ENCODE assay signal across 9 cellular contexts in the genomic region with DNA sequence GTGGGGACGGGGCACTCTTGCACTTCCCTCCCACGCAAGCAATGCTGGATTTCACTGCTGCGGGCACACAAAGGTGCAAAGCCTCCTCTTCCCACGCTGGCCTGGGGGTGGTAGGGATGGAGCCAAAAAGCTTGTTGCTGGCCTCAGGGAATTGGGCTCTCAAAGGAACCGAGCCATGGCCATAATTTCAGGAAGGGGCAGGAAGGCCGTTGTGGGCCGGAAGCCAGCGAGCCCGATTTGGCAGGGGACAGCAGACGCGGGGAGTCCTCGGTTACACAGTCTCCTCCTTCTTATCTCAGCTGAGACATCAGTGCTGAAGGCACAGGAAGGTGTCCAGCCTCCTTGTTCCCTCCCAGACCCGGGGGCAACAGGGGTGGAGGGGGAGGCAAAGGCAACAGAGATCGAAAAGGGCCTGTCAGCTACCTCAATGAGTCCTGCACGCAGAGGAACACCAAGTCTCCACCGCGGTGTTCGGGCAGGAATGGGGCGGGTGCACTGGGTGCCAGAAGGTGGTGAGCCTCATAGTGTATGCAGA. TPM values are rescaled to one million over a fixed set of nuclear protein-coding genes. Genes with fewer than 3 reads are reported as not detected.
DNase-seq lines count a peak whose midpoint lies in the region; ATAC-seq and TF ChIP-seq lines count a peak whose summit lies in the region.
"Had no signal": no experiment of that assay in that cellular context is flagged by ENCODE, and none has a peak within 500 bp of the region (broad histone marks: within the 10 kb centered on the region; RNA-seq: fewer than 3 reads in every experiment).

No MANE protein-coding gene starts in this region.

- intact Hi-C loops in heart left ventricle (cut with DNase I), result loop anchor here (1.0 to 10.0 kb wide), 19 partner anchors 27 to 433 kb away; a partner anchor contains a TSS

- H3K9me3 ChIP-seq in ES-I3 (ENCODE audit: control insufficient read depth, insufficient read depth, low read length), result no peaks in the 10 kb centered on the region
- H3K9me3 ChIP-seq in heart left ventricle, result peaks cover 0 to 8% (median 0%) of the 10 kb centered on the region in 12 donors
- H3K9me3 ChIP-seq: SJSA1 had no signal

- peak overlapping the region in 11 of 12 donors; percentile 19 to 63 (median 49) for H3K4me3 ChIP-seq in heart left ventricle
- H3K4me3 ChIP-seq: SJSA1 had no signal

- H3K36me3 ChIP-seq in ES-I3 (ENCODE audit: insufficient read depth, low read length) (no peaks in the 10 kb centered on the region), heart left ventricle (no peaks in the 10 kb centered on the region)
- H3K36me3 ChIP-seq: SJSA1 had no signal

- no peak for TF ChIP-seq CTCF in heart left ventricle (IDR thresholded peaks at IDR 0.05)

- no peaks in the 10 kb centered on the region for H3K27me3 ChIP-seq in heart left ventricle
- H3K27me3 ChIP-seq: SJSA1 had no signal

- WGBS in heart left ventricle, 4 donors, result 15 to 30% (median 27%) methylated on average over 18 to 19 of the region's 19 CpGs

- no peak for TF ChIP-seq POLR2A in heart left ventricle (IDR thresholded peaks at IDR 0.05)

- H3K27ac ChIP-seq in heart left ventricle, result peak overlapping the region; percentile 49 to 87 (median 78)

- peak overlapping the region; percentile 71; the same call in 1 of the 2 replicates for H3K9ac ChIP-seq in ES-I3 (ENCODE audit: low read depth, low read length)

- ATAC-seq in heart left ventricle (peak; percentile 21 to 63 (median 56)), GM19455 (IDR thresholded peaks at IDR 0.05; ENCODE audit: unreplicated experiment) (no peak)

- peak; percentile 69 for DNase-seq in activated CD8-positive, alpha-beta memory T cell treated with anti-CD3 and anti-CD28 coated beads for 24 hours
- DNase-seq in heart left ventricle (peak; percentile 57 to 83 (median 73)), retina (peak; percentile 19), GM19240 (ENCODE audit: insufficient read length, low spot score) (no peak), NCI-H2107 (lab: John Stamatoyannopoulos, UW) (no peak), NOMO-1 treated with DMSO at 0.1 percent for 48 hours (lab: John Stamatoyannopoulos, UW; ENCODE audit: unreplicated experiment) (no peak)

- H3K4me1 ChIP-seq in ES-I3 (ENCODE audit: insufficient read depth, low read length) (peaks cover 10% of the 10 kb centered on the region; the same call in 1 of the 2 replicates), heart left ventricle (peaks cover 0 to 40% (median 31%) of the 10 kb centered on the region in 12 donors)

RNA-seq across cellular contexts. Expression of a gene that starts 59.5 kb away (rescaled TPM):
- total RNA-seq in heart left ventricle, result 10 to 100 TPM; 15.3 to 46.0 (median 17.5) TPM
- 1 to 10 TPM; 6.4 to 7.8 TPM for polyA plus RNA-seq in heart left ventricle

Comparison
In these comparisons a context has a peak if more than half of its experiments do, and no peak if none do; other contexts are left out.
1. DNase-seq: peak in activated CD8-positive, alpha-beta memory T cell treated with anti-CD3 and anti-CD28 coated beads for 24 hours (single experiment), heart left ventricle (5 of 5) and retina (single experiment); none in GM19240 (single experiment), NCI-H2107 (single experiment) and NOMO-1 treated with DMSO at 0.1 percent for 48 hours (single experiment).